Comparison of ENCODE assay signal across 1 cellular context in genomic region chr6:43267619-43268347, GRCh38.
TF ChIP-seq lines count a peak whose summit lies in the region.

No MANE protein-coding gene starts in this region.

TF ChIP-seq in HepG2, 621 proteins besides CTCF, POLR2A, EP300 and RAD21 (continues in another document):
- TF ChIP-seq ZBTB44 (CRISPR knock-in tag; IDR thresholded peaks at IDR 0.05) (peak; percentile 91), RCOR2 (CRISPR knock-in tag; IDR thresholded peaks at IDR 0.05) (peak; percentile 100), ZNF570 (CRISPR knock-in tag; IDR thresholded peaks at IDR 0.05; ENCODE audit: borderline replicate concordance) (no peak), THRA (CRISPR knock-in tag; IDR thresholded peaks at IDR 0.05; ENCODE audit: borderline replicate concordance) (peak; percentile 99), ZNF121 (CRISPR knock-in tag; IDR thresholded peaks at IDR 0.05) (peak; percentile 95), RBM39 (IDR thresholded peaks at IDR 0.05; ENCODE audit: low read depth, low read length, poor library complexity, severe bottlenecking) (peak; percentile 36), ZNF576 (CRISPR knock-in tag; IDR thresholded peaks at IDR 0.05) (peak; percentile 88), ZNF704 (CRISPR knock-in tag; IDR thresholded peaks at IDR 0.05; ENCODE audit: borderline replicate concordance) (peak; percentile 54; the same call in 1 of the 2 replicates), ZFP36 (IDR thresholded peaks at IDR 0.05; ENCODE audit: borderline replicate concordance, low read depth, low read length, partially characterized antibody) (no peak), TEAD3 (CRISPR knock-in tag; optimal IDR thresholded peaks at IDR 0.05; ENCODE audit: borderline replicate concordance) (peak; percentile 97), NFAT5 (CRISPR knock-in tag; IDR thresholded peaks at IDR 0.05) (no peak), ZNF468 (CRISPR knock-in tag; IDR thresholded peaks at IDR 0.05) (no peak), PREB (CRISPR knock-in tag; IDR thresholded peaks at IDR 0.05) (no peak), KDM3A (CRISPR knock-in tag; IDR thresholded peaks at IDR 0.05; ENCODE audit: low read depth) (peak; percentile 100), SP5 (CRISPR knock-in tag; IDR thresholded peaks at IDR 0.05; ENCODE audit: borderline replicate concordance, low read depth) (peak; percentile 100), HMGA1 (CRISPR knock-in tag; conservative IDR thresholded peaks at IDR 0.05) (no peak), KDM4B (CRISPR knock-in tag; IDR thresholded peaks at IDR 0.05) (peak; percentile 96), ZKSCAN1 (IDR thresholded peaks at IDR 0.05; ENCODE audit: low read length) (peak; percentile 86), NCOA2 (CRISPR knock-in tag; IDR thresholded peaks at IDR 0.05) (peak; percentile 100), RORA (CRISPR knock-in tag; IDR thresholded peaks at IDR 0.05) (no peak; the same call in 1 of the 2 replicates), ZUFSP (CRISPR knock-in tag; IDR thresholded peaks at IDR 0.05; ENCODE audit: borderline replicate concordance) (no peak), FOXA3 (CRISPR knock-in tag; IDR thresholded peaks at IDR 0.05) (peak; percentile 100), SRSF9 (IDR thresholded peaks at IDR 0.05; ENCODE audit: borderline replicate concordance, insufficient read depth, low read depth, low read length, poor library complexity, severe bottlenecking) (no peak), SPEN (CRISPR knock-in tag; IDR thresholded peaks at IDR 0.05; ENCODE audit: low read depth) (peak; percentile 99), ZNF749 (CRISPR knock-in tag; IDR thresholded peaks at IDR 0.05; ENCODE audit: borderline replicate concordance) (peak; percentile 98), TRAFD1 (CRISPR knock-in tag; IDR thresholded peaks at IDR 0.05; ENCODE audit: borderline replicate concordance) (peak; percentile 87; the same call in 1 of the 2 replicates), PRMT3 (CRISPR knock-in tag; IDR thresholded peaks at IDR 0.05; ENCODE audit: borderline replicate concordance, low read depth) (peak; percentile 95), ZBTB43 (CRISPR knock-in tag; conservative IDR thresholded peaks at IDR 0.05) (peak; percentile 97), HDAC6 (IDR thresholded peaks at IDR 0.05; ENCODE audit: low read depth, low read length) (no peak), TEF (CRISPR knock-in tag; IDR thresholded peaks at IDR 0.05) (no peak), ZNF430 (CRISPR knock-in tag; IDR thresholded peaks at IDR 0.05) (peak; percentile 100), KAT7 (CRISPR knock-in tag; IDR thresholded peaks at IDR 0.05; ENCODE audit: borderline replicate concordance) (peak; percentile 94), ZBTB37 (CRISPR knock-in tag; IDR thresholded peaks at IDR 0.05) (peak; percentile 88), ATF5 (CRISPR knock-in tag; IDR thresholded peaks at IDR 0.05; ENCODE audit: low read depth) (peak; percentile 74; the same call in 1 of the 2 replicates), ZSCAN5A (CRISPR knock-in tag; IDR thresholded peaks at IDR 0.05; ENCODE audit: borderline replicate concordance) (peak; percentile 99; the same call in 1 of the 2 replicates)
